In genomic region chrX:153763298-153763932, GRCh38 we compare ENCODE assay signal across 13 cellular contexts. TPM values are rescaled to one million over a fixed set of nuclear protein-coding genes. Genes with fewer than 3 reads are reported as not detected.
A peak's percentile ranks its signal among the peaks of the same experiment; 100 is the strongest.
DNase-seq lines count a peak whose midpoint lies in the region; FAIRE-seq and TF ChIP-seq lines count a peak whose summit lies in the region.
"Had no signal": no experiment of that assay in that cellular context is flagged by ENCODE, and none has a peak within 500 bp of the region (broad histone marks: within the 10 kb centered on the region; RNA-seq: fewer than 3 reads in every experiment).

No MANE protein-coding gene starts in this region.

- no peak overlapping the region for H2BK5ac ChIP-seq in neuronal stem cell (ENCODE audit: low read length)

- H3K79me2 ChIP-seq in smooth muscle cell (ENCODE audit: low read depth): no peaks in the 10 kb centered on the region

- H3K27ac ChIP-seq in BLaER1 (no peak overlapping the region), angular gyrus (ENCODE audit: low read depth, low read length) (peak overlapping the region; percentile 98), neuronal stem cell (replicated peaks; ENCODE audit: low read length) (no peak overlapping the region), tibial nerve (no peak overlapping the region), smooth muscle cell (ENCODE audit: low read depth) (no peak overlapping the region)

- H3K9me3 ChIP-seq in BLaER1 (no peaks in the 10 kb centered on the region), neuronal stem cell (replicated peaks in 1 of 2; ENCODE audit: control insufficient read depth in 2 of 2, insufficient read depth in 1 of 2, low read depth in 1 of 2, low read length in 2 of 2) (no peaks in the 10 kb centered on the region), tibial nerve (no peaks in the 10 kb centered on the region), smooth muscle cell (replicated peaks; ENCODE audit: low read depth) (no peaks in the 10 kb centered on the region)

- TF ChIP-seq EP300 in tibial nerve (IDR thresholded peaks at IDR 0.05): no peak

- TF ChIP-seq POLR2A in GM12892 (IDR thresholded peaks at IDR 0.05; ENCODE audit: low read depth, low read length) (no peak), tibial nerve (IDR thresholded peaks at IDR 0.05) (no peak)

- H3K36me3 ChIP-seq in BLaER1 (no peaks in the 10 kb centered on the region), neuronal stem cell (replicated peaks in 1 of 2; ENCODE audit: control insufficient read depth in 2 of 2, insufficient read depth in 2 of 2, low read length in 2 of 2) (no peaks in the 10 kb centered on the region), tibial nerve (no peaks in the 10 kb centered on the region), smooth muscle cell (ENCODE audit: low read depth) (no peaks in the 10 kb centered on the region)

- no peak overlapping the region for H3K4me3 ChIP-seq in BLaER1
- H3K4me3 ChIP-seq in neuronal stem cell (ENCODE audit: low read length in 2 of 2): no peak overlapping the region
- no peak overlapping the region for H3K4me3 ChIP-seq in tibial nerve
- no peak overlapping the region for H3K4me3 ChIP-seq in smooth muscle cell

- no peaks in the 10 kb centered on the region for H3F3A ChIP-seq in smooth muscle cell (ENCODE audit: low read depth)

- no peak overlapping the region for H4K91ac ChIP-seq in neuronal stem cell (ENCODE audit: low read depth, low read length, poor library complexity)

- no peak overlapping the region for H2AK5ac ChIP-seq in neuronal stem cell (ENCODE audit: low read depth, low read length)

- no peak overlapping the region for H2BK15ac ChIP-seq in neuronal stem cell (ENCODE audit: low read length)

- in situ Hi-C loops in KBM-7 (cut with MboI; ENCODE audit: low pct_unique_long_range_greater_than_20kb, low sequenced_read_pairs): no loop called here

- no peak overlapping the region for H2AFZ ChIP-seq in neuronal stem cell (ENCODE audit: low read length)
- H2AFZ ChIP-seq in smooth muscle cell (ENCODE audit: low read depth): no peak overlapping the region

- H3K4me2 ChIP-seq in BLaER1: peak overlapping the region; percentile 3; the same call in 1 of the 2 replicates
- no peak overlapping the region for H3K4me2 ChIP-seq in neuronal stem cell (ENCODE audit: insufficient read depth, low read length, poor library complexity, severe bottlenecking)
- H3K4me2 ChIP-seq in smooth muscle cell: no peak overlapping the region

- H3K27me3 ChIP-seq in BLaER1 (peaks cover 37% of the 10 kb centered on the region), neuronal stem cell (ENCODE audit: control insufficient read depth in 3 of 3, insufficient read depth in 3 of 3, low read depth in 1 of 3, low read length in 3 of 3) (no peaks in the 10 kb centered on the region), tibial nerve (no peaks in the 10 kb centered on the region), smooth muscle cell (ENCODE audit: low read depth) (no peaks in the 10 kb centered on the region)

- no peak overlapping the region for H3K14ac ChIP-seq in neuronal stem cell (ENCODE audit: low read length)

- H3K18ac ChIP-seq in neuronal stem cell (ENCODE audit: low read length): peak overlapping the region; percentile 48

- no CpG with 5 or more reads among the region's 18 CpGs for WGBS in neuronal stem cell (ENCODE audit: extremely low coverage in 2 of 2, insufficient read length in 2 of 2, insufficient replicate concordance in 1 of 2), 2 donors
- WGBS in tibial nerve, 2 donors: 82 to 85% methylated on average over 15 to 18 of the region's 18 CpGs
- 93% methylated on average over 18 of the region's 18 CpGs for WGBS in smooth muscle cell (ENCODE audit: low lambda C conversion rate)

- H4K8ac ChIP-seq in neuronal stem cell (ENCODE audit: low read depth, low read length): no peak overlapping the region

- H2BK120ac ChIP-seq in neuronal stem cell (ENCODE audit: low read depth, low read length): no peak overlapping the region

- no peak overlapping the region for H3K4ac ChIP-seq in neuronal stem cell (ENCODE audit: low read length)

- H3K79me1 ChIP-seq in neuronal stem cell (ENCODE audit: low read depth, low read length): no peaks in the 10 kb centered on the region

- H3K4me1 ChIP-seq in BLaER1: peaks cover 62% of the 10 kb centered on the region
- H3K4me1 ChIP-seq in neuronal stem cell (ENCODE audit: control insufficient read depth in 2 of 2, insufficient read depth in 1 of 2, low read depth in 1 of 2, low read length in 2 of 2): peaks cover 9 to 17% of the 10 kb centered on the region in 2 donors
- H3K4me1 ChIP-seq in tibial nerve: peaks cover 0 to 19% (median 0%) of the 10 kb centered on the region in 4 donors
- no peaks in the 10 kb centered on the region for H3K4me1 ChIP-seq in smooth muscle cell (ENCODE audit: low read depth)

- H3K23ac ChIP-seq in neuronal stem cell (ENCODE audit: low read depth, low read length, poor library complexity): no peak overlapping the region

- TF ChIP-seq CTCF in tibial nerve (IDR thresholded peaks at IDR 0.05): no peak
- no peak for TF ChIP-seq CTCF in smooth muscle cell (IDR thresholded peaks at IDR 0.05; ENCODE audit: borderline replicate concordance, insufficient read depth, poor library complexity, severe bottlenecking)

- peak overlapping the region; percentile 41 for H2BK12ac ChIP-seq in neuronal stem cell (ENCODE audit: low read length)

- no peak for FAIRE-seq in GM12892 (lab: Jason Lieb, UNC)
- FAIRE-seq: kidney had no signal

- peak; percentile 22 for DNase-seq in GM12892 (ENCODE audit: insufficient read length)
- DNase-seq in neuronal stem cell (ENCODE audit: low spot score): no peak
- DNase-seq in tibial nerve (ENCODE audit: low spot score in 2 of 2): no peak
- DNase-seq in smooth muscle cell (lab: John Stamatoyannopoulos, UW; ENCODE audit: unreplicated experiment): no peak
- no peak for DNase-seq in KBM-7
- no peak for DNase-seq in NCI-H2029 treated with DMSO at 0.1 percent for 48 hours (lab: John Stamatoyannopoulos, UW)

- H3K9ac ChIP-seq in BLaER1 (no peak overlapping the region), neuronal stem cell (ENCODE audit: low read depth, low read length, poor library complexity) (no peak overlapping the region), smooth muscle cell (ENCODE audit: low read depth) (no peak overlapping the region)

- H4K20me1 ChIP-seq in BLaER1 (peaks cover 37% of the 10 kb centered on the region), smooth muscle cell (ENCODE audit: low read depth) (no peaks in the 10 kb centered on the region)

RNA-seq across cellular contexts. Expression of gene PLXNB3, which starts 0.6 kb away (rescaled TPM):
- not detected for polyA plus RNA-seq in GM12892 (2012; ENCODE audit: missing spikeins)
- polyA plus RNA-seq in neuronal stem cell (2013, experiment 1 of 2): 0.67 TPM
- 0.64 TPM for polyA plus RNA-seq in neuronal stem cell (2013, experiment 2 of 2)
- total RNA-seq in tibial nerve (10 to 100 TPM; 45.4 to 77.7 (median 50.3) TPM), smooth muscle cell (0.58 and 0.67 TPM in 2 replicates)
- polyA plus RNA-seq in smooth muscle cell: 3.9 and 7.8 TPM in 2 replicates
- polyA plus RNA-seq: CD4-positive, CD25-positive, alpha-beta regulatory T cell had no signal

RNA-seq across cellular contexts. Expression of gene SRPK3, which starts 17.4 kb away (rescaled TPM):
- polyA plus RNA-seq in GM12892 (2012; ENCODE audit: missing spikeins): 0.32 TPM
- not detected for polyA plus RNA-seq in neuronal stem cell (2013, experiment 1 of 2)
- polyA plus RNA-seq in neuronal stem cell (2013, experiment 2 of 2): not detected
- total RNA-seq in tibial nerve (1 to 10 TPM in 2 of 4 donors, under 1 TPM in 2; 0.87 to 5.1 (median 1.4) TPM), smooth muscle cell (not detected in 2 replicates)
- polyA plus RNA-seq in smooth muscle cell: 0.05 and 1.5 TPM in 2 replicates
- total RNA-seq: activated CD8-positive, alpha-beta T cell treated with anti-CD3 and anti-CD28 coated beads, Interleukin-2, amount 10 ng/mL, durations not matched to agents 7 days and 5 days; activated T-cell treated with anti-CD3 and anti-CD28 coated beads, Interleukin-2, amount 50 U/mL, for 72 hours; CD4-positive, CD25-positive, alpha-beta regulatory T cell; endodermal cell had no signal
- polyA plus RNA-seq: CD4-positive, CD25-positive, alpha-beta regulatory T cell had no signal

RNA-seq across cellular contexts. Expression of gene IDH3G, which starts 30.8 kb away (rescaled TPM):
- 33.2 TPM for polyA plus RNA-seq in GM12892 (2012; ENCODE audit: missing spikeins)
- polyA plus RNA-seq in neuronal stem cell (2013, experiment 1 of 2): 43.4 TPM
- 43.1 TPM for polyA plus RNA-seq in neuronal stem cell (2013, experiment 2 of 2)
- total RNA-seq in tibial nerve: 100 to 1,000 TPM in 1 of 4 donors, 10 to 100 TPM in 3; 48.9 to 101 (median 83.2) TPM
- total RNA-seq in smooth muscle cell: 63.3 and 86.0 TPM in 2 replicates
- polyA plus RNA-seq in smooth muscle cell: 88.9 and 89.7 TPM in 2 replicates

RNA-seq across cellular contexts. Expression of gene SSR4, which starts 31.1 kb away (rescaled TPM):
- 239 TPM for polyA plus RNA-seq in GM12892 (2012; ENCODE audit: missing spikeins)
- 194 TPM for polyA plus RNA-seq in neuronal stem cell (2013, experiment 1 of 2)
- polyA plus RNA-seq in neuronal stem cell (2013, experiment 2 of 2): 190 TPM
- total RNA-seq in tibial nerve: 100 to 1,000 TPM in 3 of 4 donors, 10 to 100 TPM in 1; 93.6 to 156 (median 131) TPM
- 397 and 443 TPM in 2 replicates for total RNA-seq in smooth muscle cell
- polyA plus RNA-seq in smooth muscle cell: 663 and 677 TPM in 2 replicates

RNA-seq across cellular contexts. Expression of gene ABCD1, which starts 38.8 kb away (rescaled TPM):
- polyA plus RNA-seq in GM12892 (2012; ENCODE audit: missing spikeins): 0.47 TPM
- 4.4 TPM for polyA plus RNA-seq in neuronal stem cell (2013, experiment 1 of 2)
- polyA plus RNA-seq in neuronal stem cell (2013, experiment 2 of 2): 4.2 TPM
- total RNA-seq in tibial nerve: 10 to 100 TPM; 13.0 to 36.6 (median 15.0) TPM
- total RNA-seq in smooth muscle cell: 6.2 and 7.1 TPM in 2 replicates
- 9.4 and 10.9 TPM in 2 replicates for polyA plus RNA-seq in smooth muscle cell

Comparison
In these comparisons a context has a peak if more than half of its experiments do, and no peak if none do; other contexts are left out.
1. RNA of gene PLXNB3, which starts 0.6 kb away (total RNA-seq): 45.4 to 77.7 TPM in tibial nerve; 0.58 to 0.67 TPM in smooth muscle cell; every median in the first group is over 10 times any median in the second.